1 cellular context compared by ENCODE assay signal in the genomic region with DNA sequence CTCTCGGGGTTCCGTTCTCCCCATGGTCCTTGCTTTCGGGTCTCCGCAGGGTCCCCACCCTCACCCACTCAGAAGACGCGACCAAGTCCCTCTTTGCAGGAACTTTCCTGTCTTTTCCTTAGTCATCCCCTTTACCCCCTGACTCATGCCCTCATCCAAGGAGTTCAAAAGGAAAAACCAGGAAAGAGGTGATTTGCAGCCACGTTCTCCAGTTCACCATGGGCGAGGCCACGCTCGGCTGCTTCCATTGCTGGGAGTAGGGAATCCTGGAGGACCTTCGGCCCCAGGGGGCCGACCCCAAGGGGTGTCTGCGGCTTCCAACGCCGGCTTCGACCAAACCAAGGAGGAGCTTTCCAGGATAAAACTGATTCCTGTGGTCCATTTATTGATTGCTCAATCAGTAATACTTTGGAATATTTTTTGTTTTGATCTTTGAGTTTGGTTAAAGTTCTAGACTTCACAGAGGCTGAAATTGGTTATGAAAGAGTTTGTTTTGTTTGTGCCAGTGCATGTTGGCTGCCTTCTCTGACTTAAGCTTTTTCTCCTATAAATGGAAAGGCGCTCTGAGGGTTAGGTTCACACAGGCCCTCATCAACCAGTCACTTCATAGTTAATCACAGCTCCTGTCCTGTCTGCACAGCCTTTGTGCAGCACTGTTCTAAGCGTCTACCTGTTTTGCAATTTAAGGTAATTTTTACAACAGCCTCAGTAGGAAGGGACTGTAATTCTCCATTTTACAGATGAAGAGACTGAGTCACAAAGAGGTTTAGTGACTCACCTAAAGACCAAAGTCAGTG.
A peak's percentile ranks its signal among the peaks of the same experiment; 100 is the strongest.
TF ChIP-seq lines count a peak whose summit lies in the region.

No MANE protein-coding gene starts in this region.

TF ChIP-seq in liver, 16 proteins besides CTCF, POLR2A, EP300 and RAD21 (continued from another document):
- TF ChIP-seq, protein P1, sequence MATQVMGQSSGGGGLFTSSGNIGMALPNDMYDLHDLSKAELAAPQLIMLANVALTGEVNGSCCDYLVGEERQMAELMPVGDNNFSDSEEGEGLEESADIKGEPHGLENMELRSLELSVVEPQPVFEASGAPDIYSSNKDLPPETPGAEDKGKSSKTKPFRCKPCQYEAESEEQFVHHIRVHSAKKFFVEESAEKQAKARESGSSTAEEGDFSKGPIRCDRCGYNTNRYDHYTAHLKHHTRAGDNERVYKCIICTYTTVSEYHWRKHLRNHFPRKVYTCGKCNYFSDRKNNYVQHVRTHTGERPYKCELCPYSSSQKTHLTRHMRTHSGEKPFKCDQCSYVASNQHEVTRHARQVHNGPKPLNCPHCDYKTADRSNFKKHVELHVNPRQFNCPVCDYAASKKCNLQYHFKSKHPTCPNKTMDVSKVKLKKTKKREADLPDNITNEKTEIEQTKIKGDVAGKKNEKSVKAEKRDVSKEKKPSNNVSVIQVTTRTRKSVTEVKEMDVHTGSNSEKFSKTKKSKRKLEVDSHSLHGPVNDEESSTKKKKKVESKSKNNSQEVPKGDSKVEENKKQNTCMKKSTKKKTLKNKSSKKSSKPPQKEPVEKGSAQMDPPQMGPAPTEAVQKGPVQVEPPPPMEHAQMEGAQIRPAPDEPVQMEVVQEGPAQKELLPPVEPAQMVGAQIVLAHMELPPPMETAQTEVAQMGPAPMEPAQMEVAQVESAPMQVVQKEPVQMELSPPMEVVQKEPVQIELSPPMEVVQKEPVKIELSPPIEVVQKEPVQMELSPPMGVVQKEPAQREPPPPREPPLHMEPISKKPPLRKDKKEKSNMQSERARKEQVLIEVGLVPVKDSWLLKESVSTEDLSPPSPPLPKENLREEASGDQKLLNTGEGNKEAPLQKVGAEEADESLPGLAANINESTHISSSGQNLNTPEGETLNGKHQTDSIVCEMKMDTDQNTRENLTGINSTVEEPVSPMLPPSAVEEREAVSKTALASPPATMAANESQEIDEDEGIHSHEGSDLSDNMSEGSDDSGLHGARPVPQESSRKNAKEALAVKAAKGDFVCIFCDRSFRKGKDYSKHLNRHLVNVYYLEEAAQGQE (IDR thresholded peaks at IDR 0.05): no peak
- TF ChIP-seq YY1 (IDR thresholded peaks at IDR 0.05) (peak; percentile 62), TAF1 (conservative IDR thresholded peaks at IDR 0.05) (peak; percentile 31), FOXA2 (IDR thresholded peaks at IDR 0.05) (no peak)
